ENCODE assay signal across 8 cellular contexts in genomic region chr11:832529-833113, GRCh38. TPM values are rescaled to one million over a fixed set of nuclear protein-coding genes. Genes with fewer than 3 reads are reported as not detected.
A peak's percentile ranks its signal among the peaks of the same experiment; 100 is the strongest.
DNase-seq lines count a peak whose midpoint lies in the region; ATAC-seq and TF ChIP-seq lines count a peak whose summit lies in the region.

CD151 (plus strand) TSS chr11:832952; CDS start chr11:836070, 3,118 bp downstream.

- peaks cover 8% of the 10 kb centered on the region; the same call in 1 of the 2 replicates for H4K20me1 ChIP-seq in OCI-LY3 (ENCODE audit: insufficient read depth, low read length)

- 1 to 2% methylated on average over 43 to 59 of the region's 67 CpGs for WGBS in heart right ventricle, 2 donors

- peak within 1 kb of the TSS; percentile 93 for H3K4me3 ChIP-seq in OCI-LY3 (ENCODE audit: low read length)
- peak within 1 kb of the TSS; percentile 87 for H3K4me3 ChIP-seq in adipocyte (ENCODE audit: low read length)
- peak within 1 kb of the TSS; percentile 36 to 91 (median 79) for H3K4me3 ChIP-seq in heart right ventricle

- H2AFZ ChIP-seq in OCI-LY3 (ENCODE audit: low read depth, low read length), result no peak within 1 kb of the TSS

- H3K27me3 ChIP-seq in OCI-LY3 (ENCODE audit: low read depth, low read length) (no peaks in the 10 kb centered on the region), adipocyte (replicated peaks; ENCODE audit: control insufficient read depth, insufficient read depth, low read length) (no peaks in the 10 kb centered on the region), heart right ventricle (peaks cover 0 to 48% (median 0%) of the 10 kb centered on the region in 7 donors)

- peak in 7 of 8 donors; percentile 3 to 42 (median 24) for ATAC-seq in heart right ventricle
- ATAC-seq in GM21423 (IDR thresholded peaks at IDR 0.05; ENCODE audit: unreplicated experiment), result no peak

- H3K4me1 ChIP-seq in ES-I3 (ENCODE audit: insufficient read depth, low read length) (peaks cover 22% of the 10 kb centered on the region), OCI-LY3 (ENCODE audit: low read length) (peaks cover 32% of the 10 kb centered on the region), adipocyte (ENCODE audit: control insufficient read depth, insufficient read depth, low read length) (peaks cover 42% of the 10 kb centered on the region), heart right ventricle (peaks cover 37 to 93% (median 87%) of the 10 kb centered on the region in 9 donors)

- DNase-seq in HEK293T (ENCODE audit: extremely low spot score), result peak; percentile 64
- peak; percentile 87 for DNase-seq in adipocyte (ENCODE audit: low read depth)
- DNase-seq in heart right ventricle, result peak in 1 of 2 donors; percentile 60
- no peak for DNase-seq in posterior vena cava (ENCODE audit: low spot score)
- no peak for DNase-seq in NCI-H128 (lab: John Stamatoyannopoulos, UW; ENCODE audit: unreplicated experiment)

- H3K9me3 ChIP-seq in ES-I3 (ENCODE audit: control insufficient read depth, insufficient read depth, low read length) (no peaks in the 10 kb centered on the region), OCI-LY3 (ENCODE audit: insufficient read depth, low read length) (no peaks in the 10 kb centered on the region), adipocyte (ENCODE audit: control insufficient read depth, low read length) (no peaks in the 10 kb centered on the region), heart right ventricle (no peaks in the 10 kb centered on the region)

- peak within 1 kb of the TSS; percentile 99 for H3K4me2 ChIP-seq in OCI-LY3 (ENCODE audit: low read length)

- H3K36me3 ChIP-seq in ES-I3 (ENCODE audit: insufficient read depth, low read length), result 0 out of 2 replicates have a peak, but pooled peaks cover under 1% of the 10 kb centered on the region
- H3K36me3 ChIP-seq in OCI-LY3 (replicated peaks; ENCODE audit: low read depth, low read length), result peaks cover 7% of the 10 kb centered on the region
- peaks cover 16% of the 10 kb centered on the region for H3K36me3 ChIP-seq in adipocyte (ENCODE audit: control insufficient read depth, insufficient read depth, low read length, severe bottlenecking)
- H3K36me3 ChIP-seq in heart right ventricle, result peaks cover 0 to 20% (median 16%) of the 10 kb centered on the region in 9 donors

- H3K27ac ChIP-seq in OCI-LY3 (ENCODE audit: low read length) (peak within 1 kb of the TSS; percentile 10; the same call in 1 of the 2 replicates), heart right ventricle (peak within 1 kb of the TSS; percentile 73 to 99 (median 96))

- peaks cover 9% of the 10 kb centered on the region for H3K79me2 ChIP-seq in OCI-LY3 (ENCODE audit: low read length)

- H3K9ac ChIP-seq in ES-I3 (ENCODE audit: low read depth, low read length) (peak within 1 kb of the TSS; percentile 79), OCI-LY3 (ENCODE audit: low read length) (peak within 1 kb of the TSS; percentile 79), adipocyte (ENCODE audit: low read length) (peak within 1 kb of the TSS; percentile 92)

- CTCF ChIA-PET in HEK293T (lab: Yijun Ruan, JAX), result no interaction called here

- TF ChIP-seq CTCF in OCI-LY3 (IDR thresholded peaks at IDR 0.05; ENCODE audit: low read depth, low read length) (no peak), heart right ventricle (IDR thresholded peaks at IDR 0.05) (peak in 1 of 9 donors; percentile 28)

- intact Hi-C loops in heart right ventricle (cut with DNase I) (no loop called here), posterior vena cava (cut with DNase I) (no loop called here)

- POLR2A ChIA-PET in HEK293T (lab: Yijun Ruan, JAX), result interaction anchor here (0.6 to 8.0 kb wide), 6 partner anchors 10 to 187 kb away, joined by 3 to 63 read pairs (median 4); partner anchors contain the start of genes PNPLA2, POLR2L, RPLP2 and TSPAN4

TF ChIP-seq in HEK293T, 16 proteins besides CTCF, POLR2A, EP300 and RAD21:
- TF ChIP-seq ZNF384 (IDR thresholded peaks at IDR 0.05) (no peak), LEF1 (IDR thresholded peaks at IDR 0.05; ENCODE audit: borderline replicate concordance) (no peak), FOXM1 (IDR thresholded peaks at IDR 0.05; ENCODE audit: borderline replicate concordance) (no peak), ARNT (IDR thresholded peaks at IDR 0.05) (no peak), FOXA1 (IDR thresholded peaks at IDR 0.05) (no peak), CTBP1 (IDR thresholded peaks at IDR 0.05; ENCODE audit: borderline replicate concordance) (no peak), L3MBTL2 (conservative IDR thresholded peaks at IDR 0.05) (no peak), HDGF (IDR thresholded peaks at IDR 0.05; ENCODE audit: borderline replicate concordance) (no peak), SP1 (IDR thresholded peaks at IDR 0.05) (no peak), BHLHE40 (IDR thresholded peaks at IDR 0.05; ENCODE audit: borderline replicate concordance) (no peak)
- TF ChIP-seq, protein P1, sequence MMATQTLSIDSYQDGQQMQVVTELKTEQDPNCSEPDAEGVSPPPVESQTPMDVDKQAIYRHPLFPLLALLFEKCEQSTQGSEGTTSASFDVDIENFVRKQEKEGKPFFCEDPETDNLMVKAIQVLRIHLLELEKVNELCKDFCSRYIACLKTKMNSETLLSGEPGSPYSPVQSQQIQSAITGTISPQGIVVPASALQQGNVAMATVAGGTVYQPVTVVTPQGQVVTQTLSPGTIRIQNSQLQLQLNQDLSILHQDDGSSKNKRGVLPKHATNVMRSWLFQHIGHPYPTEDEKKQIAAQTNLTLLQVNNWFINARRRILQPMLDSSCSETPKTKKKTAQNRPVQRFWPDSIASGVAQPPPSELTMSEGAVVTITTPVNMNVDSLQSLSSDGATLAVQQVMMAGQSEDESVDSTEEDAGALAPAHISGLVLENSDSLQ (IDR thresholded peaks at IDR 0.05), result no peak

RNA-seq across cellular contexts. Expression of gene CD151, which starts in this region (rescaled TPM):
- 100 to 1,000 TPM; 286 to 668 (median 466) TPM for total RNA-seq in heart right ventricle
- polyA plus RNA-seq in heart right ventricle, result 100 to 1,000 TPM; 444 to 684 TPM
- total RNA-seq in posterior vena cava, result 100 to 1,000 TPM; 473 to 490 TPM

Comparison
In these comparisons a context has a peak if more than half of its experiments do, and no peak if none do; other contexts are left out.
1. DNase-seq: peak in HEK293T (single experiment) and adipocyte (single experiment); none in posterior vena cava (single experiment) and NCI-H128 (single experiment).
2. Peak in every context shown above with its lines, with median percentiles within 50 percentile points of each other: H3K9ac ChIP-seq and H3K4me3 ChIP-seq.